ENCODE assay signal across 28 cellular contexts in the genomic region with DNA sequence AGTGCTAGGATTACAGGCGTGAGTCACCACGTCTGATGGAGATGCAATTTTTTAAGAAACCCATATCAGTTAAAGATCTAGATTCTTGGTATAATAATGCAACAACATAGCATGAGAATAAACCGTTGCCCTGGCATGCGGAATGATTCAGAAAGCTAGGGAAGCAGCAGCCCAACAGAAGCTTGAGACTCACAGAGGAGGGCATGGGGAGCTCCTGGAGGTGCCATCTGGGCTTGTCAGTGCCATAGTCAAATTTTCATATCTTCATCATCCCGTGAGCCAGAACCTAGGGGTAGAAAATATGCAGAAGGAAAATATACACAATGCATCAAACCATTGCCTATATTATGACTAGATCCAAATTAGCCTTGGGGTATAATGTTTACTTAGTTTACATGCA.
"Had no signal": no experiment of that assay in that cellular context is flagged by ENCODE, and none has a peak within 500 bp of the region (broad histone marks: within the 10 kb centered on the region; RNA-seq: fewer than 3 reads in every experiment).

No MANE protein-coding gene starts in this region.

- H3K4me1 ChIP-seq: parathyroid adenoma, psoas muscle, right lobe of liver, sigmoid colon, stomach, thyroid gland, tibial nerve, upper lobe of left lung, uterus had no signal

- H3K36me3 Mint-ChIP-seq: neural progenitor cell; stimulated activated effector memory CD8-positive, alpha-beta T cell treated with anti-CD3 and anti-CD28 coated beads, Interleukin-12 subunit alpha, Interleukin-12 subunit beta, amount 100 ng/mL, for 72 hours had no signal

- H3K27me3 ChIP-seq: neural progenitor cell, ovary, right lobe of liver, stomach, thyroid gland, tibial nerve, upper lobe of left lung, uterus had no signal

- H3K36me3 ChIP-seq: neural progenitor cell, ovary, right lobe of liver, sigmoid colon, stomach, thoracic aorta, thyroid gland, tibial nerve, upper lobe of left lung, uterus had no signal

- H3K9me3 ChIP-seq: ovary, psoas muscle, right lobe of liver, stomach, thoracic aorta, thyroid gland, tibial nerve, upper lobe of left lung, uterus had no signal

- H3K9me3 Mint-ChIP-seq: nephron had no signal

- DNase-seq: natural killer cell; occipital lobe; ovary; posterior cingulate gyrus; psoas muscle; right cardiac atrium; right lobe of liver; sigmoid colon; small intestine; stimulated activated CD4-positive, alpha-beta T cell treated with anti-CD3 and anti-CD28 coated beads, Interleukin-15, amount 100 ng/mL, for 24 hours; stimulated activated CD4-positive, alpha-beta T cell treated with anti-CD3 and anti-CD28 coated beads, Interleukin-2, amount 100 ng/mL, for 24 hours; stimulated activated CD4-positive, alpha-beta T cell treated with anti-CD3 and anti-CD28 coated beads, Interleukin-2, amount 100 ng/mL, for 48 hours; stimulated activated CD4-positive, alpha-beta T cell treated with anti-CD3 and anti-CD28 coated beads, Interleukin-4, amount 100 ng/mL, for 24 hours; stimulated activated naive B cell treated with anti-CD40 and anti-IgM and Interleukin-4, amounts not matched to agents 10 μg/mL and 1 μg/mL and 100 μg/mL, for 72 hours; stimulated activated naive CD4-positive, alpha-beta T cell treated with Interleukin-2 at 50 U/mL for 16 hours; stomach; thyroid gland; trophoblast cell; upper lobe of left lung; uterus had no signal

- H3K27me3 Mint-ChIP-seq: stimulated activated naive B cell treated with anti-CD40 and anti-IgM and Interleukin-4, amounts not matched to agents 10 μg/mL and 1 μg/mL and 100 μg/mL, for 72 hours; stimulated activated naive CD8-positive, alpha-beta T cell treated with anti-CD3 and anti-CD28 coated beads, Interleukin-15, Interleukin-2, amounts not matched to agents 100 ng/mL and 50 ng/mL, for 24 hours had no signal

- H3K4me3 ChIP-seq: neural progenitor cell, ovary, psoas muscle, right lobe of liver, sigmoid colon, stomach, thoracic aorta, thyroid gland, tibial nerve, upper lobe of left lung, uterus had no signal

- H3K27ac ChIP-seq: neural progenitor cell, ovary, parathyroid adenoma, psoas muscle, right lobe of liver, sigmoid colon, stomach, thoracic aorta, thyroid gland, tibial nerve, upper lobe of left lung, uterus had no signal

- H3K4me3 Mint-ChIP-seq: natural killer cell; nephron; neural progenitor cell; stimulated activated effector memory CD8-positive, alpha-beta T cell treated with anti-CD3 and anti-CD28 coated beads, Interleukin-12 subunit alpha, Interleukin-12 subunit beta, amount 100 ng/mL, for 72 hours; stimulated activated naive B cell treated with anti-CD40 and anti-IgM and Interleukin-4, amounts not matched to agents 10 μg/mL and 1 μg/mL and 100 μg/mL, for 72 hours; stimulated activated naive CD8-positive, alpha-beta T cell treated with anti-CD3 and anti-CD28 coated beads, Interleukin-15, Interleukin-2, amounts not matched to agents 100 ng/mL and 50 ng/mL, for 24 hours had no signal

- H3K27ac Mint-ChIP-seq: natural killer cell; nephron; neural progenitor cell; progenitor cell of endocrine pancreas; stimulated activated effector memory CD8-positive, alpha-beta T cell treated with anti-CD3 and anti-CD28 coated beads, Interleukin-12 subunit alpha, Interleukin-12 subunit beta, amount 100 ng/mL, for 72 hours; stimulated activated naive B cell treated with anti-CD40 and anti-IgM and Interleukin-4, amounts not matched to agents 10 μg/mL and 1 μg/mL and 100 μg/mL, for 72 hours; stimulated activated naive CD8-positive, alpha-beta T cell treated with anti-CD3 and anti-CD28 coated beads, Interleukin-15, Interleukin-2, amounts not matched to agents 100 ng/mL and 50 ng/mL, for 24 hours had no signal
